ENCODE assay signal across 23 cellular contexts in the genomic region with DNA sequence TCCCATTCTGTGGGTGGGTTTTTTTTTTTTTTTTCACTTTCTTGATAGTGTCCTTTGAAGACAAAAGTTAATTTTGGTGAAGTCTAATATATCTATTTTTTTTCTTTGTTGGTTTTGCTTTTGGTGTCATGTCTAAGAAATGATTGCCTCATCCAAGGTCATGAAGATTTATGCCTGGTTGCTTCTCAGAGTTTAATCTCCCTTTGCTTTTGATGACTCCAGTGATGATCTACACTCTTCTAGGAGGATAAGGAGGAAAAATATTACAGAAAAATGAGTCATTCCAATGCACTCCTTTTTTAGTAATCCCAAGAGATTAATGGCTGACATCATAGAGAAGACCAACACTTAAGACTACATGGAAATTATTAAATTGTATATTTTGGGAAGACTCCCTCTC.
DNase-seq lines count a peak whose midpoint lies in the region; ATAC-seq and TF ChIP-seq lines count a peak whose summit lies in the region.
"Had no signal": no experiment of that assay in that cellular context is flagged by ENCODE, and none has a peak within 500 bp of the region (broad histone marks: within the 10 kb centered on the region; RNA-seq: fewer than 3 reads in every experiment).

No MANE protein-coding gene starts in this region.

- H3K27ac Mint-ChIP-seq in activated CD4-positive, alpha-beta T cell treated with anti-CD3 and anti-CD28 coated beads, Interleukin-2, amount 10 ng/mL, durations not matched to agents 7 days and 5 days = peak overlapping the region; percentile 4
- H3K27ac Mint-ChIP-seq in activated CD4-positive, alpha-beta T cell treated with anti-CD3 and anti-CD28 coated beads for 36 hours = no peak overlapping the region
- H3K27ac Mint-ChIP-seq: activated naive CD8-positive, alpha-beta T cell; naive thymus-derived CD8-positive, alpha-beta T cell had no signal

- no peak for ATAC-seq in activated CD4-positive, alpha-beta T cell treated with anti-CD3 and anti-CD28 coated beads for 36 hours
- no peak for ATAC-seq in HG03280 (IDR thresholded peaks at IDR 0.05; ENCODE audit: unreplicated experiment)
- ATAC-seq: gastrocnemius medialis; naive thymus-derived CD8-positive, alpha-beta T cell; psoas muscle; stimulated activated naive CD8-positive, alpha-beta T cell treated with anti-CD3 and anti-CD28 coated beads, Interleukin-15, Interleukin-2, amounts not matched to agents 100 U/mL and 50 U/mL, for 24 hours had no signal

- H3K4me2 ChIP-seq in SK-N-SH (no peak overlapping the region), smooth muscle cell (peak overlapping the region; percentile 44)

- no peaks in the 10 kb centered on the region for H3K9me3 ChIP-seq in SK-N-SH
- no peaks in the 10 kb centered on the region for H3K9me3 ChIP-seq in smooth muscle cell (replicated peaks; ENCODE audit: low read depth)
- H3K9me3 ChIP-seq: gastrocnemius medialis, psoas muscle, upper lobe of left lung had no signal

- TF ChIP-seq RAD21 in SK-N-SH (IDR thresholded peaks at IDR 0.05; ENCODE audit: low read length) = no peak

- H2AFZ ChIP-seq in SK-N-SH (ENCODE audit: low read depth) (no peak overlapping the region), smooth muscle cell (ENCODE audit: low read depth) (no peak overlapping the region)

- H3K9me3 Mint-ChIP-seq in activated CD4-positive, alpha-beta T cell treated with anti-CD3 and anti-CD28 coated beads, Interleukin-2, amount 10 ng/mL, durations not matched to agents 7 days and 5 days = no peaks in the 10 kb centered on the region
- H3K9me3 Mint-ChIP-seq in activated CD4-positive, alpha-beta T cell treated with anti-CD3 and anti-CD28 coated beads for 36 hours (ENCODE audit: low read depth) = no peaks in the 10 kb centered on the region
- H3K9me3 Mint-ChIP-seq: central memory CD8-positive, alpha-beta T cell had no signal

- POLR2A ChIA-PET in activated CD4-positive, alpha-beta T cell treated with anti-CD3 and anti-CD28 coated beads, Interleukin-2, amount 10 ng/mL, durations not matched to agents 7 days and 5 days (lab: Charles Lee) = no interaction called here
- POLR2A ChIA-PET in activated CD4-positive, alpha-beta T cell treated with anti-CD3 and anti-CD28 coated beads for 36 hours (lab: Charles Lee) = no interaction called here
- POLR2A ChIA-PET in SK-N-SH (lab: Yijun Ruan, JAX) = no interaction called here

- no peak for TF ChIP-seq EP300 in SK-N-SH (IDR thresholded peaks at IDR 0.05; ENCODE audit: borderline replicate concordance in 1 of 2, low read depth in 1 of 2, low read length in 1 of 2)

- CTCF ChIA-PET in activated CD4-positive, alpha-beta T cell treated with anti-CD3 and anti-CD28 coated beads, Interleukin-2, amount 10 ng/mL, durations not matched to agents 7 days and 5 days (lab: Charles Lee) = no interaction called here
- CTCF ChIA-PET in activated CD4-positive, alpha-beta T cell treated with anti-CD3 and anti-CD28 coated beads for 36 hours (lab: Charles Lee) = no interaction called here
- CTCF ChIA-PET in SK-N-SH (lab: Yijun Ruan, JAX) = no interaction called here

- H3K27ac ChIP-seq in SK-N-SH (ENCODE audit: low read depth in 2 of 2, low read length in 1 of 2) (peak overlapping the region in 1 of 2 experiments; percentile 40; a peak in 2 of 4 replicates), smooth muscle cell (ENCODE audit: low read depth) (peak overlapping the region; percentile 70)
- H3K27ac ChIP-seq: gastrocnemius medialis, HL-60, psoas muscle, SK-N-MC, upper lobe of left lung had no signal

- intact Hi-C loops in activated CD4-positive, alpha-beta T cell treated with anti-CD3 and anti-CD28 coated beads for 36 hours (cut with DNase I, micrococcal nuclease) = no loop called here

- H3K79me2 ChIP-seq in SK-N-SH (ENCODE audit: insufficient read depth) (no peaks in the 10 kb centered on the region), smooth muscle cell (ENCODE audit: low read depth) (no peaks in the 10 kb centered on the region)

- no peaks in the 10 kb centered on the region for H3K27me3 Mint-ChIP-seq in activated CD4-positive, alpha-beta T cell treated with anti-CD3 and anti-CD28 coated beads, Interleukin-2, amount 10 ng/mL, durations not matched to agents 7 days and 5 days
- H3K27me3 Mint-ChIP-seq in activated CD4-positive, alpha-beta T cell treated with anti-CD3 and anti-CD28 coated beads for 36 hours = peaks cover 3% of the 10 kb centered on the region
- H3K27me3 Mint-ChIP-seq: activated naive CD8-positive, alpha-beta T cell had no signal

- no peaks in the 10 kb centered on the region for H3K9me2 ChIP-seq in SK-N-SH

- H4K20me1 ChIP-seq in SK-N-SH (ENCODE audit: insufficient read depth) = no peaks in the 10 kb centered on the region
- H4K20me1 ChIP-seq in smooth muscle cell (ENCODE audit: low read depth) = no peaks in the 10 kb centered on the region

- no peaks in the 10 kb centered on the region for H3K4me1 Mint-ChIP-seq in activated CD4-positive, alpha-beta T cell treated with anti-CD3 and anti-CD28 coated beads, Interleukin-2, amount 10 ng/mL, durations not matched to agents 7 days and 5 days
- H3K4me1 Mint-ChIP-seq in activated CD4-positive, alpha-beta T cell treated with anti-CD3 and anti-CD28 coated beads for 36 hours = no peaks in the 10 kb centered on the region

- no peaks in the 10 kb centered on the region for H3K27me3 ChIP-seq in SK-N-SH (ENCODE audit: insufficient read depth)
- H3K27me3 ChIP-seq in smooth muscle cell (ENCODE audit: low read depth) = no peaks in the 10 kb centered on the region
- H3K27me3 ChIP-seq: gastrocnemius medialis, upper lobe of left lung had no signal

- TF ChIP-seq CTCF in SK-N-SH (IDR thresholded peaks at IDR 0.05) (no peak), fibroblast of pulmonary artery (IDR thresholded peaks at IDR 0.05; ENCODE audit: low read length, missing control alignments) (no peak), smooth muscle cell (IDR thresholded peaks at IDR 0.05; ENCODE audit: borderline replicate concordance, insufficient read depth, poor library complexity, severe bottlenecking) (no peak)

- H3K4me1 ChIP-seq in SK-N-SH (ENCODE audit: control insufficient read depth in 1 of 2, insufficient read depth in 2 of 2, low read depth in 1 of 2, low read length in 1 of 2) (peaks cover 29 to 31% of the 10 kb centered on the region in 2 experiments), smooth muscle cell (ENCODE audit: low read depth) (peaks cover 5% of the 10 kb centered on the region)

- H3K36me3 Mint-ChIP-seq in activated CD4-positive, alpha-beta T cell treated with anti-CD3 and anti-CD28 coated beads, Interleukin-2, amount 10 ng/mL, durations not matched to agents 7 days and 5 days (ENCODE audit: low read depth) = no peaks in the 10 kb centered on the region
- H3K36me3 Mint-ChIP-seq in activated CD4-positive, alpha-beta T cell treated with anti-CD3 and anti-CD28 coated beads for 36 hours (ENCODE audit: low read depth) = no peaks in the 10 kb centered on the region
- H3K36me3 Mint-ChIP-seq: naive thymus-derived CD8-positive, alpha-beta T cell had no signal

- no peak for DNase-seq in activated CD4-positive, alpha-beta T cell treated with anti-CD3 and anti-CD28 coated beads, Interleukin-2, amount 10 ng/mL, durations not matched to agents 7 days and 5 days
- DNase-seq in activated CD4-positive, alpha-beta T cell treated with anti-CD3 and anti-CD28 coated beads for 36 hours = no peak
- no peak for DNase-seq in SK-N-SH
- DNase-seq in fibroblast of pulmonary artery (ENCODE audit: low read depth) = peak; percentile 19
- DNase-seq in smooth muscle cell (lab: John Stamatoyannopoulos, UW; ENCODE audit: unreplicated experiment) = no peak
- DNase-seq in NCI-H1436 treated with DMSO at 0.1 percent for 48 hours (lab: John Stamatoyannopoulos, UW) = no peak
- no peak for DNase-seq in central memory CD4-positive, alpha-beta T cell
- DNase-seq: 8988T; activated T-cell treated with anti-CD3 and anti-CD28 coated beads, Interleukin-2, amount 50 U/mL, for 1 hour; CD8-positive, alpha-beta memory T cell; gastrocnemius medialis; GOT3; Kasumi-1; naive thymus-derived CD8-positive, alpha-beta T cell; psoas muscle; stimulated activated naive CD8-positive, alpha-beta T cell treated with anti-CD3 and anti-CD28 coated beads, Interleukin-15, Interleukin-2, amounts not matched to agents 100 U/mL and 50 U/mL, for 24 hours; upper lobe of left lung had no signal

- no peak overlapping the region for H3K4me3 Mint-ChIP-seq in activated CD4-positive, alpha-beta T cell treated with anti-CD3 and anti-CD28 coated beads, Interleukin-2, amount 10 ng/mL, durations not matched to agents 7 days and 5 days
- H3K4me3 Mint-ChIP-seq in activated CD4-positive, alpha-beta T cell treated with anti-CD3 and anti-CD28 coated beads for 36 hours = no peak overlapping the region
- H3K4me3 Mint-ChIP-seq: activated naive CD8-positive, alpha-beta T cell; CD8-positive, alpha-beta memory T cell; central memory CD8-positive, alpha-beta T cell; naive thymus-derived CD8-positive, alpha-beta T cell had no signal

- no peaks in the 10 kb centered on the region for H3K36me3 ChIP-seq in SK-N-SH (replicated peaks in 1 of 2; ENCODE audit: control insufficient read depth in 1 of 2, insufficient read depth in 2 of 2, low read length in 1 of 2)
- no peaks in the 10 kb centered on the region for H3K36me3 ChIP-seq in smooth muscle cell (ENCODE audit: low read depth)
- H3K36me3 ChIP-seq: gastrocnemius medialis, upper lobe of left lung had no signal

- no peak overlapping the region for H3K9ac ChIP-seq in SK-N-SH
- H3K9ac ChIP-seq in smooth muscle cell (ENCODE audit: low read depth) = no peak overlapping the region

- no peak overlapping the region for H3K4me3 ChIP-seq in SK-N-SH (ENCODE audit: low read depth in 2 of 2, low read length in 1 of 2)
- H3K4me3 ChIP-seq in fibroblast of pulmonary artery (replicated peaks; ENCODE audit: low read depth, low read length) = no peak overlapping the region
- no peak overlapping the region for H3K4me3 ChIP-seq in smooth muscle cell
- H3K4me3 ChIP-seq: gastrocnemius medialis, lung, psoas muscle, SK-N-MC, upper lobe of left lung had no signal

- H3F3A ChIP-seq in SK-N-SH (replicated peaks; ENCODE audit: insufficient read depth) = peaks cover 15% of the 10 kb centered on the region
- peaks cover 5% of the 10 kb centered on the region for H3F3A ChIP-seq in smooth muscle cell (ENCODE audit: low read depth)

TF ChIP-seq in SK-N-SH, 30 proteins besides CTCF, POLR2A, EP300 and RAD21 (continues in another document):
- TF ChIP-seq, protein P1, sequence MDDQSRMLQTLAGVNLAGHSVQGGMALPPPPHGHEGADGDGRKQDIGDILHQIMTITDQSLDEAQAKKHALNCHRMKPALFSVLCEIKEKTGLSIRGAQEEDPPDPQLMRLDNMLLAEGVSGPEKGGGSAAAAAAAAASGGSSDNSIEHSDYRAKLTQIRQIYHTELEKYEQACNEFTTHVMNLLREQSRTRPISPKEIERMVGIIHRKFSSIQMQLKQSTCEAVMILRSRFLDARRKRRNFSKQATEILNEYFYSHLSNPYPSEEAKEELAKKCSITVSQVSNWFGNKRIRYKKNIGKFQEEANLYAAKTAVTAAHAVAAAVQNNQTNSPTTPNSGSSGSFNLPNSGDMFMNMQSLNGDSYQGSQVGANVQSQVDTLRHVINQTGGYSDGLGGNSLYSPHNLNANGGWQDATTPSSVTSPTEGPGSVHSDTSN (IDR thresholded peaks at IDR 0.05) = peak; percentile 41
- TF ChIP-seq ELF1 (IDR thresholded peaks at IDR 0.05) = no peak
- no peak for TF ChIP-seq GATA2 (CRISPR knock-in tag; IDR thresholded peaks at IDR 0.05)
- no peak for TF ChIP-seq FOXM1 (IDR thresholded peaks at IDR 0.05; ENCODE audit: low read depth)
- TF ChIP-seq FOSL2 (IDR thresholded peaks at IDR 0.05; ENCODE audit: borderline replicate concordance, low read depth) = peak; percentile 28; the same call in 1 of the 2 replicates
